13 cellular contexts compared by ENCODE assay signal in genomic region chr2:60832621-60833020, GRCh38.
"Had no signal": no experiment of that assay in that cellular context is flagged by ENCODE, and none has a peak within 500 bp of the region (broad histone marks: within the 10 kb centered on the region; RNA-seq: fewer than 3 reads in every experiment).

No MANE protein-coding gene starts in this region.

- H3K36me3 ChIP-seq: cardiac muscle cell, heart left ventricle, right atrium auricular region, thoracic aorta, upper lobe of right lung had no signal

- DNase-seq: dorsolateral prefrontal cortex; endodermal cell; heart left ventricle; immature natural killer cell; stimulated activated CD4-positive, alpha-beta T cell treated with anti-CD3 and anti-CD28 coated beads, Interleukin-15, amount 100 ng/mL, for 24 hours; stimulated activated CD4-positive, alpha-beta T cell treated with anti-CD3 and anti-CD28 coated beads, Interleukin-4, amount 100 ng/mL, for 24 hours; upper lobe of right lung had no signal

- H3K4me1 Mint-ChIP-seq: endodermal cell, immature natural killer cell, mesothelial cell of epicardium had no signal

- H3K27me3 ChIP-seq: right atrium auricular region, upper lobe of right lung had no signal

- H3K27ac ChIP-seq: cardiac muscle cell, dorsolateral prefrontal cortex, heart left ventricle, right atrium auricular region, thoracic aorta, upper lobe of right lung had no signal

- ATAC-seq: heart left ventricle, upper lobe of right lung had no signal

- H3K4me3 Mint-ChIP-seq: endodermal cell; immature natural killer cell; mesothelial cell of epicardium; T-helper 1 cell treated with Interleukin-12 subunit alpha and Interleukin-12 subunit beta and Interleukin-4 antibody, amounts not matched to agents 30 μg/mL and 1 μg/mL, for 36 hours had no signal

- H3K36me3 Mint-ChIP-seq: immature natural killer cell, mesothelial cell of epicardium had no signal

- H3K4me1 ChIP-seq: right atrium auricular region, upper lobe of right lung had no signal

- H3K27ac Mint-ChIP-seq: endodermal cell; mesothelial cell of epicardium; progenitor cell of endocrine pancreas; T-helper 1 cell treated with Interleukin-12 subunit alpha and Interleukin-12 subunit beta and Interleukin-4 antibody, amounts not matched to agents 30 μg/mL and 1 μg/mL, for 36 hours had no signal

- H3K4me3 ChIP-seq: cardiac muscle cell, dorsolateral prefrontal cortex, heart left ventricle, right atrium auricular region, thoracic aorta, upper lobe of right lung had no signal

- H3K9me3 ChIP-seq: heart left ventricle, right atrium auricular region, thoracic aorta, upper lobe of right lung had no signal

- H3K9me3 Mint-ChIP-seq: endodermal cell; mesothelial cell of epicardium; T-helper 1 cell treated with Interleukin-12 subunit alpha and Interleukin-12 subunit beta and Interleukin-4 antibody, amounts not matched to agents 30 μg/mL and 1 μg/mL, for 36 hours had no signal
